ENCODE assay signal across 8 cellular contexts in the genomic region with DNA sequence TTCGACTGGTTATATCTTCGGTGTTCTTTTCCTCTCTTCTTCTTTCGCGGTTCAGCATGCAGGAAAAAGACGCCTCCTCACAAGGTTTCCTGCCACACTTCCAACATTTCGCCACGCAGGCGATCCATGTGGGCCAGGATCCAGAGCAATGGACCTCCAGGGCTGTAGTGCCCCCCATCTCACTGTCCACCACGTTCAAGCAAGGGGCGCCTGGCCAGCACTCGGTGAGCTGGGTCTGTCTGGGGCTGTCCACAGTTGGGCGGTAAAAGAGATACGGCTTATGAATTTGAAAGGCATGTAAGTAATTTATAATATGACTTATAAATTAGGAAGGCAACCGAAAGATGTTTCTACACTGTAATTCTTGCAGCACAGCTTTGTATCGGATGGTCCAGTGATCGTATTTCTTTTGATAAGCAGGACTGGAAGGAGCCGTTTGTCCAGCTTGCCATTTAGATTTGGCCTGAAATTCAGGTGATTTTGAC. TPM values are rescaled to one million over a fixed set of nuclear protein-coding genes. Genes with fewer than 3 reads are reported as not detected.
A peak's percentile ranks its signal among the peaks of the same experiment; 100 is the strongest.
DNase-seq lines count a peak whose midpoint lies in the region; ATAC-seq and TF ChIP-seq lines count a peak whose summit lies in the region.

No MANE protein-coding gene starts in this region.

- H3K4me3 ChIP-seq in SJCRH30 = peak overlapping the region; percentile 69
- H3K4me3 ChIP-seq in neural cell (ENCODE audit: low read length) = peak overlapping the region; percentile 79

- peak; percentile 38 for TF ChIP-seq RAD21 in neural cell (conservative IDR thresholded peaks at IDR 0.05)

- TF ChIP-seq CTCF in neural cell (IDR thresholded peaks at IDR 0.05; ENCODE audit: poor library complexity, severe bottlenecking) = no peak

- H3K27ac ChIP-seq in SJCRH30 (peak overlapping the region; percentile 64), neural cell (ENCODE audit: low read length) (peak overlapping the region; percentile 86)

- H3K9me3 ChIP-seq in SJCRH30 (replicated peaks) = no peaks in the 10 kb centered on the region
- no peaks in the 10 kb centered on the region for H3K9me3 ChIP-seq in neural cell (ENCODE audit: low read length)

- no peaks in the 10 kb centered on the region for H3K36me3 ChIP-seq in SJCRH30
- H3K36me3 ChIP-seq in neural cell (ENCODE audit: insufficient read depth, low read length) = no peaks in the 10 kb centered on the region

- TF ChIP-seq POLR2A in erythroblast (IDR thresholded peaks at IDR 0.05; ENCODE audit: low read length) = peak; percentile 9

- no peaks in the 10 kb centered on the region for H3K4me1 ChIP-seq in SJCRH30

- H2AFZ ChIP-seq in neural cell (ENCODE audit: low read depth, low read length) = peak overlapping the region; percentile 91

- H3F3A ChIP-seq in neural cell (ENCODE audit: insufficient read depth, low read length, poor library complexity, severe bottlenecking) = no peaks in the 10 kb centered on the region

- peaks cover 12% of the 10 kb centered on the region for H3K79me2 ChIP-seq in neural cell (replicated peaks; ENCODE audit: insufficient read depth, low read length)

- H3K9me2 ChIP-seq in neural cell (ENCODE audit: insufficient read depth, low read length) = no peaks in the 10 kb centered on the region

- H3K4me2 ChIP-seq in neural cell (ENCODE audit: low read length) = peak overlapping the region; percentile 91

- H4K20me1 ChIP-seq in neural cell (ENCODE audit: insufficient read depth) = no peaks in the 10 kb centered on the region

- peak; percentile 3 for ATAC-seq in GM21447 (IDR thresholded peaks at IDR 0.05; ENCODE audit: unreplicated experiment)
- no peak for ATAC-seq in HG03139 (IDR thresholded peaks at IDR 0.05; ENCODE audit: unreplicated experiment)

- peak overlapping the region; percentile 81 for H3K9ac ChIP-seq in neural cell (ENCODE audit: low read length)

- in situ Hi-C loops in ACHN (cut with HindIII; ENCODE audit: low pct_ligation_motif_present, low pct_unique_long_range_greater_than_20kb, low sequenced_read_pairs) = no loop called here

- peak; percentile 19 for DNase-seq in ACHN
- DNase-seq in SJCRH30 = no peak
- peak in 1 of 2 experiments; percentile 69 for DNase-seq in erythroblast (lab: John Stamatoyannopoulos, UW)
- DNase-seq in NCI-H146 (lab: John Stamatoyannopoulos, UW) = no peak
- DNase-seq in NCI-H2081 (lab: John Stamatoyannopoulos, UW) = no peak

- TF ChIP-seq EP300 in neural cell (conservative IDR thresholded peaks at IDR 0.05; ENCODE audit: poor library complexity, severe bottlenecking) = no peak

- H3K27me3 ChIP-seq in SJCRH30 (no peaks in the 10 kb centered on the region), neural cell (ENCODE audit: insufficient read depth, low read depth, low read length) (no peaks in the 10 kb centered on the region)

TF ChIP-seq in neural cell, 6 proteins besides CTCF, POLR2A, EP300 and RAD21:
- TF ChIP-seq TAF1 (IDR thresholded peaks at IDR 0.05; ENCODE audit: low read depth) (no peak), POLR2AphosphoS5 (IDR thresholded peaks at IDR 0.05) (no peak), EZH2 (IDR thresholded peaks at IDR 0.05; ENCODE audit: borderline replicate concordance, insufficient read depth, low read length, poor library complexity, severe bottlenecking) (no peak), SMC3 (conservative IDR thresholded peaks at IDR 0.05; ENCODE audit: poor library complexity) (peak; percentile 68), MXI1 (conservative IDR thresholded peaks at IDR 0.05; ENCODE audit: poor library complexity, severe bottlenecking) (peak; percentile 97)

RNA-seq across cellular contexts. Expression of a gene that starts 0.3 kb away (rescaled TPM):
- 2.8 and 3.5 TPM in 2 replicates for total RNA-seq in SJCRH30 (2014; rRNA removed; shearing (Covaris generic))
- 10.0 and 11.2 TPM in 2 replicates for polyA plus RNA-seq in neural cell
- polyA minus RNA-seq in neural cell = 6.8 and 9.1 TPM in 2 replicates

RNA-seq across cellular contexts. Expression of a gene that starts 56.9 kb away (rescaled TPM):
- total RNA-seq in SJCRH30 (2014; rRNA removed; shearing (Covaris generic)) = 19.9 and 21.3 TPM in 2 replicates
- 52.7 and 53.3 TPM in 2 replicates for polyA plus RNA-seq in neural cell
- polyA minus RNA-seq in neural cell = 96.9 and 102 TPM in 2 replicates
